In genomic region chr6:149888113-149888512, GRCh38 we compare ENCODE assay signal across 1 cellular context.
A peak's percentile ranks its signal among the peaks of the same experiment; 100 is the strongest.
TF ChIP-seq lines count a peak whose summit lies in the region.

No MANE protein-coding gene starts in this region.

TF ChIP-seq in A549, 52 proteins besides CTCF, POLR2A, EP300 and RAD21 (continued from another document):
- TF ChIP-seq RARB (CRISPR knock-in tag; IDR thresholded peaks at IDR 0.05) (no peak), JUN (IDR thresholded peaks at IDR 0.05) (no peak), MAFK (IDR thresholded peaks at IDR 0.05; ENCODE audit: partially characterized antibody) (no peak), NFE2L2 (conservative IDR thresholded peaks at IDR 0.05; ENCODE audit: low read length) (no peak), NPAS2 (CRISPR knock-in tag; IDR thresholded peaks at IDR 0.05; ENCODE audit: borderline replicate concordance) (no peak), ZNF302 (CRISPR knock-in tag; IDR thresholded peaks at IDR 0.05) (no peak), RCOR1 (IDR thresholded peaks at IDR 0.05; ENCODE audit: low read depth, low read length) (no peak), CEBPB (IDR thresholded peaks at IDR 0.05) (peak; percentile 66 to 87; a peak in 3 of 4 replicates), ZSCAN20 (CRISPR knock-in tag; IDR thresholded peaks at IDR 0.05) (no peak), HEYL (CRISPR knock-in tag; IDR thresholded peaks at IDR 0.05) (no peak), KDM5A (IDR thresholded peaks at IDR 0.05) (no peak), JUNB (IDR thresholded peaks at IDR 0.05) (0 out of 2 replicates have a peak, but pooled peaks have one; percentile 19), PHF8 (IDR thresholded peaks at IDR 0.05; ENCODE audit: borderline replicate concordance, low read depth) (no peak)
- TF ChIP-seq, protein P1, sequence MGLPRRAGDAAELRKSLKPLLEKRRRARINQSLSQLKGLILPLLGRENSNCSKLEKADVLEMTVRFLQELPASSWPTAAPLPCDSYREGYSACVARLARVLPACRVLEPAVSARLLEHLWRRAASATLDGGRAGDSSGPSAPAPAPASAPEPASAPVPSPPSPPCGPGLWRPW (IDR thresholded peaks at IDR 0.05): no peak
